9 cellular contexts compared by ENCODE assay signal in the genomic region with DNA sequence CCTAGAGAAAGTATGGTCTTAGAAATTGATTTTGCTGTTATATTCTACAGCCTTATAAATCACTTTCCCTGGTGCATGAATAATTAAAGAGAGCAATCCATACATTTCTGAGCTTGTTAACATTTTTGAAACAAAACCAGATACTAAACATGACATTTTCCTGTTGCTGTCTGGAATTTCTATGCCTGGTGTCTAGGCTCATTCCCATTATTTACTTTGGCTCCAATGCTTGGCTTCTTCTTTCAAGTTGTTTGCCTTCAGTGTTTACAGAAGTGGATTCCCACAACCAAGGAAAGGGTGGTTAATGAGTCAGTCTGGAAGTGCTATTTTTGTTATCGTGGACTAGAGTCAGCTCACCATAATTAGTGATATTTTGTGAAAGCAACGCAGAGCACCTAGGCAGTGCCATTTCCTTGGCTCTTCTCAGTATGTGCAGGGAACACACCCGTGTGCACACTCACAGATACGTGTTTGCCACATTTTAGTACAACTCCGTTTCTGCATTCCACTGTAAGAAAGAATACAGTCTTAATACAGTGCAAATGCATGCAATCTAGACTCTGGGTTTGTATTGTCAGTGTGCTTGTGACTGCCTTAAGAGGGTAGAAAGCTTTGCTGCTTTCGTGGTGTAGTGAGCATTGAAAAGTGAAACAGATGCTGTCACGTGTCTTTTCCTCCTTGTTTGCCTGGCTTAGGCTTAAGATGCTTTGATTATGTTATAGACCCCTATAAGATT.
A peak's percentile ranks its signal among the peaks of the same experiment; 100 is the strongest.
DNase-seq lines count a peak whose midpoint lies in the region; ATAC-seq and TF ChIP-seq lines count a peak whose summit lies in the region.
"Had no signal": no experiment of that assay in that cellular context is flagged by ENCODE, and none has a peak within 500 bp of the region (broad histone marks: within the 10 kb centered on the region; RNA-seq: fewer than 3 reads in every experiment).

No MANE protein-coding gene starts in this region.

- peak overlapping the region; percentile 73 for H3K4me2 ChIP-seq in PC-9

- TF ChIP-seq CTCF in PC-9 (conservative IDR thresholded peaks at IDR 0.05) (no peak), foreskin fibroblast (IDR thresholded peaks at IDR 0.05; ENCODE audit: low read depth, low read length) (no peak)

- no peaks in the 10 kb centered on the region for H3K9me3 ChIP-seq in PC-9 (ENCODE audit: insufficient read depth, low read depth)

- no peaks in the 10 kb centered on the region for H3K9me2 ChIP-seq in PC-9 (ENCODE audit: insufficient read depth)

- H4K20me1 ChIP-seq in PC-9 (ENCODE audit: insufficient read depth), result no peaks in the 10 kb centered on the region

- H3K4me1 ChIP-seq in PC-9 (replicated peaks; ENCODE audit: insufficient read depth), result peaks cover 25% of the 10 kb centered on the region

- no peaks in the 10 kb centered on the region for H3K36me3 ChIP-seq in PC-9 (ENCODE audit: low read depth)

- H3K4me3 ChIP-seq in PC-9 (peak overlapping the region; percentile 12; the same call in 1 of the 2 replicates), foreskin fibroblast (ENCODE audit: low read depth in 1 of 2, low read length in 2 of 2) (peak overlapping the region; percentile 16 to 36)

- no peak overlapping the region for H3K27ac ChIP-seq in PC-9

- no peaks in the 10 kb centered on the region for H3K27me3 ChIP-seq in PC-9 (ENCODE audit: insufficient read depth, low read depth)

- peak; percentile 62 for DNase-seq in GM03348 (ENCODE audit: low spot score)
- DNase-seq in PC-9, result peak in 1 of 2 experiments; percentile 70
- peak; percentile 50 to 74 for DNase-seq in foreskin fibroblast
- DNase-seq in pulmonary artery endothelial cell (ENCODE audit: low read depth, low spot score), result peak; percentile 96
- DNase-seq in DMS114 treated with DMSO at 0.1 percent for 48 hours (lab: John Stamatoyannopoulos, UW; ENCODE audit: unreplicated experiment), result no peak
- DNase-seq: effector memory CD4-positive, alpha-beta T cell had no signal

- H3F3A ChIP-seq in PC-9 (ENCODE audit: insufficient read depth, low read depth), result peaks cover 12% of the 10 kb centered on the region; the same call in 1 of the 2 replicates

- ATAC-seq in GM21528 (IDR thresholded peaks at IDR 0.05; ENCODE audit: low FRiP score, unreplicated experiment) (no peak), HG02870 (IDR thresholded peaks at IDR 0.05; ENCODE audit: unreplicated experiment) (no peak), GM18517 (IDR thresholded peaks at IDR 0.05; ENCODE audit: unreplicated experiment) (no peak)

- CTCF ChIA-PET in PC-9 (lab: Charles Lee), result no interaction called here

- POLR2A ChIA-PET in PC-9 (lab: Charles Lee; ENCODE audit: unreplicated experiment), result no interaction called here

- BruUV-seq in PC-9 (replicated peaks; lab: Mats Ljungman, UMichigan), result no TSS peak

- H3K79me2 ChIP-seq in PC-9 (ENCODE audit: low read depth), result no peaks in the 10 kb centered on the region

- peak overlapping the region; percentile 63; the same call in 1 of the 2 replicates for H2AFZ ChIP-seq in PC-9

- intact Hi-C loops in PC-9 (cut with micrococcal nuclease; ENCODE audit: unreplicated experiment), result no loop called here
